In genomic region chr2:127400897-127401756, GRCh38 we compare ENCODE assay signal across 1 cellular context.
TF ChIP-seq lines count a peak whose summit lies in the region.

No MANE protein-coding gene starts in this region.

TF ChIP-seq in IMR-90, 13 proteins besides CTCF, POLR2A, EP300 and RAD21:
- TF ChIP-seq USF2 (IDR thresholded peaks at IDR 0.05; ENCODE audit: low read depth, low read length): no peak
- peak; percentile 31 for TF ChIP-seq RCOR1 (IDR thresholded peaks at IDR 0.05; ENCODE audit: insufficient replicate concordance, low read length)
- TF ChIP-seq ELK1 (IDR thresholded peaks at IDR 0.05; ENCODE audit: borderline replicate concordance, low read depth, low read length): no peak
- peak; percentile 30; the same call in 1 of the 2 replicates for TF ChIP-seq FOS (IDR thresholded peaks at IDR 0.05; ENCODE audit: low read depth, low read length)
TF ChIP-seq in IMR-90: peak in this region for 2.
